Comparison of ENCODE assay signal across 8 cellular contexts in genomic region chr19:10701955-10702307, GRCh38. TPM values are rescaled to one million over a fixed set of nuclear protein-coding genes. Genes with fewer than 3 reads are reported as not detected.
A peak's percentile ranks its signal among the peaks of the same experiment; 100 is the strongest.
DNase-seq lines count a peak whose midpoint lies in the region; ATAC-seq, FAIRE-seq and TF ChIP-seq lines count a peak whose summit lies in the region.

No MANE protein-coding gene starts in this region.

- no peak overlapping the region for H2BK12ac ChIP-seq in H1 (ENCODE audit: low read depth, low read length)

- peak overlapping the region; percentile 91; the same call in 1 of the 2 replicates for H2BK5ac ChIP-seq in H1 (ENCODE audit: low read depth, low read length)

- peak overlapping the region; percentile 94 for H4K91ac ChIP-seq in H1 (replicated peaks; ENCODE audit: insufficient read length, low read length)

- H3K4me2 ChIP-seq in H1 (ENCODE audit: insufficient read depth in 1 of 2, low read depth in 2 of 2, low read length in 2 of 2): peak overlapping the region; percentile 80 to 94

- H3K27ac Mint-ChIP-seq in T-helper 1 cell treated with Interleukin-12 subunit alpha and Interleukin-12 subunit beta and Interleukin-4 antibody, amounts not matched to agents 30 μg/mL and 1 μg/mL, for 36 hours: peak overlapping the region; percentile 68

- peak overlapping the region; percentile 79 to 92 (median 83) for H3K4me3 ChIP-seq in H1 (ENCODE audit: extremely low read depth in 1 of 4, insufficient read depth in 2 of 4, low read depth in 3 of 4, low read length in 4 of 4)

- H3K18ac ChIP-seq in H1 (ENCODE audit: extremely low read depth, low read length): no peak overlapping the region

- H2BK15ac ChIP-seq in H1 (ENCODE audit: low read length): no peak overlapping the region

- H4K5ac ChIP-seq in H1 (ENCODE audit: insufficient read length, low read depth, low read length): no peak overlapping the region

- H2AFZ ChIP-seq in H1 (ENCODE audit: low read length): peak overlapping the region; percentile 79

- no peaks in the 10 kb centered on the region for H3K36me3 ChIP-seq in H1 (ENCODE audit: control insufficient read depth in 2 of 4, insufficient read depth in 4 of 4, low read length in 3 of 4)

- H3K4me1 ChIP-seq in H1 (replicated peaks in 1 of 4; ENCODE audit: control insufficient read depth in 3 of 4, insufficient read depth in 4 of 4, low read length in 3 of 4): no peaks in the 10 kb centered on the region

- no peak overlapping the region for H2BK20ac ChIP-seq in H1 (ENCODE audit: low read length)

- H4K20me1 ChIP-seq in H1 (replicated peaks in 1 of 2; ENCODE audit: control insufficient read depth in 1 of 2, insufficient read depth in 2 of 2, low read length in 2 of 2): no peaks in the 10 kb centered on the region

- ATAC-seq in HG03108 (IDR thresholded peaks at IDR 0.05; ENCODE audit: unreplicated experiment) (peak; percentile 27), HG02870 (IDR thresholded peaks at IDR 0.05; ENCODE audit: unreplicated experiment) (no peak), HG02840 (IDR thresholded peaks at IDR 0.05; ENCODE audit: low FRiP score, unreplicated experiment) (no peak)

- TF ChIP-seq EP300 in H1 (IDR thresholded peaks at IDR 0.05; ENCODE audit: borderline replicate concordance in 1 of 2, low read depth in 2 of 2, low read length in 2 of 2): no peak

- H3K23ac ChIP-seq in H1 (ENCODE audit: insufficient read length): no peak overlapping the region

- peak in 2 of 3 experiments; percentile 6 to 12; a peak in 1 of 4 replicates for TF ChIP-seq CTCF in H1 (IDR thresholded peaks at IDR 0.05; ENCODE audit: control extremely low read depth in 1 of 3, insufficient read depth in 1 of 3, low read depth in 1 of 3, low read length in 3 of 3)

- H3K9ac ChIP-seq in H1 (replicated peaks in 1 of 4; ENCODE audit: extremely low read depth in 1 of 4, low read depth in 3 of 4, low read length in 3 of 4): peak overlapping the region in 3 of 4 experiments; percentile 84 to 94 (median 90); a peak in 5 of 7 replicates

- CTCF ChIA-PET in H1 (lab: Charles Lee; ENCODE audit: partially characterized antibody): interaction anchor here (0.6 to 7.6 kb wide), 20 partner anchors 8 to 219 kb away, joined by 3 to 64 read pairs (median 4); partner anchors contain the start of gene DNM2

- peaks cover 2% of the 10 kb centered on the region for H3K36me3 Mint-ChIP-seq in T-helper 1 cell treated with Interleukin-12 subunit alpha and Interleukin-12 subunit beta and Interleukin-4 antibody, amounts not matched to agents 30 μg/mL and 1 μg/mL, for 36 hours (ENCODE audit: low read depth)

- peak overlapping the region; percentile 21 for H3K4ac ChIP-seq in H1 (replicated peaks; ENCODE audit: insufficient read length, low read depth, low read length)

- no peaks in the 10 kb centered on the region for H3K79me2 ChIP-seq in H1 (ENCODE audit: control insufficient read depth in 1 of 2, insufficient read depth in 2 of 2, low read length in 2 of 2)

- 6% methylated on average over 20 of the region's 21 CpGs; no CpG with 5 or more reads in 1 of the 2 experiments for WGBS in H1 (ENCODE audit: extremely low coverage in 1 of 2, insufficient coverage in 1 of 2, insufficient read length in 1 of 2, insufficient replicate concordance in 2 of 2, low coverage in 1 of 2, low lambda C conversion rate in 2 of 2, missing lambda C conversion rate in 1 of 2), 2 experiments

- H3K4me1 Mint-ChIP-seq in T-helper 1 cell treated with Interleukin-12 subunit alpha and Interleukin-12 subunit beta and Interleukin-4 antibody, amounts not matched to agents 30 μg/mL and 1 μg/mL, for 36 hours (ENCODE audit: low read depth): peaks cover 9% of the 10 kb centered on the region

- DNase-seq in T-helper 1 cell (no peak), SK-N-DZ (ENCODE audit: low spot score) (peak; percentile 70), H1 (ENCODE audit: low read depth in 1 of 2, low spot score in 2 of 2) (no peak), myocyte (ENCODE audit: low read depth) (peak; percentile 24)

- TF ChIP-seq RAD21 in H1 (IDR thresholded peaks at IDR 0.05 in 1 of 2, conservative IDR thresholded peaks at IDR 0.05 in 1 of 2; ENCODE audit: low read depth in 2 of 2, low read length in 2 of 2): no peak; a peak in 2 of 4 replicates

- H3K9me3 Mint-ChIP-seq in T-helper 1 cell treated with Interleukin-12 subunit alpha and Interleukin-12 subunit beta and Interleukin-4 antibody, amounts not matched to agents 30 μg/mL and 1 μg/mL, for 36 hours: no peaks in the 10 kb centered on the region

- H2BK120ac ChIP-seq in H1 (replicated peaks; ENCODE audit: low read depth, low read length): no peak overlapping the region

- no peaks in the 10 kb centered on the region for H3K79me1 ChIP-seq in H1 (ENCODE audit: low read depth, low read length)

- H3K27ac ChIP-seq in H1 (ENCODE audit: low read depth, low read length): no peak overlapping the region

- POLR2A ChIA-PET in H1 (lab: Charles Lee; ENCODE audit: partially characterized antibody): interaction anchor here (0.6 to 55.9 kb wide), 15 partner anchors 9 to 218 kb away, joined by 3 to 1874 read pairs (median 5); partner anchors contain the start of genes CDKN2D, ILF3 and TMED1

- H3K14ac ChIP-seq in H1 (ENCODE audit: insufficient read length): no peak overlapping the region

- H3K9me3 ChIP-seq in H1 (ENCODE audit: insufficient read depth in 2 of 2, low read depth in 1 of 2, low read length in 1 of 2): no peaks in the 10 kb centered on the region

- no peak overlapping the region for H2AK5ac ChIP-seq in H1 (ENCODE audit: low read depth, low read length)

- H4K8ac ChIP-seq in H1 (ENCODE audit: extremely low read depth, insufficient read depth, low read length): peak overlapping the region; percentile 98

- no peaks in the 10 kb centered on the region for H3K27me3 Mint-ChIP-seq in T-helper 1 cell treated with Interleukin-12 subunit alpha and Interleukin-12 subunit beta and Interleukin-4 antibody, amounts not matched to agents 30 μg/mL and 1 μg/mL, for 36 hours (ENCODE audit: low read depth)

- no peak for FAIRE-seq in H1 (lab: Jason Lieb, UNC)

- TF ChIP-seq POLR2A in H1 (IDR thresholded peaks at IDR 0.05; ENCODE audit: control extremely low read depth in 1 of 2, low read depth in 2 of 2, low read length in 2 of 2): no peak

- H3K4me3 Mint-ChIP-seq in T-helper 1 cell treated with Interleukin-12 subunit alpha and Interleukin-12 subunit beta and Interleukin-4 antibody, amounts not matched to agents 30 μg/mL and 1 μg/mL, for 36 hours: peak overlapping the region; percentile 91

- no peak overlapping the region for H3K56ac ChIP-seq in H1 (replicated peaks; ENCODE audit: insufficient read length, low read depth, low read length)

- peaks cover 6% of the 10 kb centered on the region; the same call in 1 of the 2 replicates for H3K23me2 ChIP-seq in H1 (ENCODE audit: low read depth, low read length)

- no peaks in the 10 kb centered on the region for H3K27me3 ChIP-seq in H1 (replicated peaks in 1 of 4; ENCODE audit: control insufficient read depth in 3 of 4, extremely low read depth in 1 of 4, insufficient read depth in 3 of 4, low read length in 3 of 4)

TF ChIP-seq in H1, 55 proteins besides CTCF, POLR2A, EP300 and RAD21 (continues in another document):
- TF ChIP-seq CTBP2 (IDR thresholded peaks at IDR 0.05; ENCODE audit: borderline replicate concordance, insufficient read depth, insufficient read length, low read length) (no peak), TAF1 (IDR thresholded peaks at IDR 0.05; ENCODE audit: low read depth, low read length) (peak; percentile 43), TBP (IDR thresholded peaks at IDR 0.05; ENCODE audit: low read depth, low read length) (0 out of 2 replicates have a peak, but pooled peaks have one; percentile 33), SP4 (IDR thresholded peaks at IDR 0.05; ENCODE audit: low read length) (peak; percentile 6; the same call in 1 of the 2 replicates)

RNA-seq across cellular contexts. Expression of gene QTRT1, which starts 0.7 kb away (rescaled TPM):
- 70.4 and 76.1 TPM in 2 replicates for polyA plus RNA-seq in SK-N-DZ (2014; cell fraction: cytosol; rRNA removed)
- 258 and 376 TPM in 2 replicates for polyA plus RNA-seq in SK-N-DZ (2014; cell fraction: nucleus; rRNA removed)
- total RNA-seq in H1 (2021; fragmentation: NEBNext Ultra II Directional; extraction: Animal tissue kit (Norgen Biotek cat#: 25700)): 61.1 and 61.6 TPM in 2 replicates
- polyA plus RNA-seq in H1 (2011; rRNA removed): 94.2 and 126 TPM in 2 replicates
- polyA plus RNA-seq in H1 (2011; cell fraction: cytosol; rRNA removed): 106 TPM
- polyA plus RNA-seq in H1 (2011; cell fraction: nucleus; rRNA removed): 245 TPM
- 59.3 to 105 TPM (median 99.7 TPM) in 4 replicates for polyA plus RNA-seq in H1 (2012, experiment 1 of 2)
- 74.3 TPM for polyA plus RNA-seq in H1 (2012, experiment 2 of 2)
- 33.7 TPM for polyA plus RNA-seq in H1 (2013, experiment 1 of 2)
- polyA plus RNA-seq in H1 (2013, experiment 2 of 2): 31.1 TPM
- polyA minus RNA-seq in H1 (2011; rRNA and poly(A)+ RNA removed): 24.7 and 28.9 TPM in 2 replicates
- polyA minus RNA-seq in H1 (2011; cell fraction: cytosol; rRNA and poly(A)+ RNA removed): 20.5 TPM
- 38.8 TPM for polyA minus RNA-seq in H1 (2011; cell fraction: nucleus; rRNA and poly(A)+ RNA removed)
- total RNA-seq in myocyte: 40.5 and 43.1 TPM in 2 replicates
- polyA plus RNA-seq in myocyte (2012): 69.1 TPM

RNA-seq across cellular contexts. Expression of gene DNM2, which starts 15.9 kb away (rescaled TPM):
- polyA plus RNA-seq in SK-N-DZ (2014; cell fraction: cytosol; rRNA removed): 40.0 and 44.8 TPM in 2 replicates
- 59.9 and 69.1 TPM in 2 replicates for polyA plus RNA-seq in SK-N-DZ (2014; cell fraction: nucleus; rRNA removed)
- 120 TPM in 2 replicates for total RNA-seq in H1 (2021; fragmentation: NEBNext Ultra II Directional; extraction: Animal tissue kit (Norgen Biotek cat#: 25700))
- polyA plus RNA-seq in H1 (2011; rRNA removed): 61.9 and 83.4 TPM in 2 replicates
- 67.2 TPM for polyA plus RNA-seq in H1 (2011; cell fraction: cytosol; rRNA removed)
- 179 TPM for polyA plus RNA-seq in H1 (2011; cell fraction: nucleus; rRNA removed)
- polyA plus RNA-seq in H1 (2012, experiment 1 of 2): 78.8 to 103 TPM (median 98.1 TPM) in 4 replicates
- polyA plus RNA-seq in H1 (2012, experiment 2 of 2): 90.9 TPM
- polyA plus RNA-seq in H1 (2013, experiment 1 of 2): 65.5 TPM
- polyA plus RNA-seq in H1 (2013, experiment 2 of 2): 58.4 TPM
- polyA minus RNA-seq in H1 (2011; rRNA and poly(A)+ RNA removed): 131 and 151 TPM in 2 replicates
- 66.2 TPM for polyA minus RNA-seq in H1 (2011; cell fraction: cytosol; rRNA and poly(A)+ RNA removed)
- polyA minus RNA-seq in H1 (2011; cell fraction: nucleus; rRNA and poly(A)+ RNA removed): 116 TPM
- total RNA-seq in myocyte: 64.8 and 71.8 TPM in 2 replicates
- polyA plus RNA-seq in myocyte (2012): 105 TPM

RNA-seq across cellular contexts. Expression of gene ILF3, which starts 47.8 kb away (rescaled TPM):
- 290 and 335 TPM in 2 replicates for polyA plus RNA-seq in SK-N-DZ (2014; cell fraction: cytosol; rRNA removed)
- 824 and 883 TPM in 2 replicates for polyA plus RNA-seq in SK-N-DZ (2014; cell fraction: nucleus; rRNA removed)
- total RNA-seq in H1 (2021; fragmentation: NEBNext Ultra II Directional; extraction: Animal tissue kit (Norgen Biotek cat#: 25700)): 675 and 695 TPM in 2 replicates
- polyA plus RNA-seq in H1 (2011; rRNA removed): 291 and 412 TPM in 2 replicates
- 422 TPM for polyA plus RNA-seq in H1 (2011; cell fraction: cytosol; rRNA removed)
- polyA plus RNA-seq in H1 (2011; cell fraction: nucleus; rRNA removed): 936 TPM
- polyA plus RNA-seq in H1 (2012, experiment 1 of 2): 420 to 558 TPM (median 549 TPM) in 4 replicates
- polyA plus RNA-seq in H1 (2012, experiment 2 of 2): 262 TPM
- polyA plus RNA-seq in H1 (2013, experiment 1 of 2): 360 TPM
- polyA plus RNA-seq in H1 (2013, experiment 2 of 2): 337 TPM
- 399 and 421 TPM in 2 replicates for polyA minus RNA-seq in H1 (2011; rRNA and poly(A)+ RNA removed)
- 267 TPM for polyA minus RNA-seq in H1 (2011; cell fraction: cytosol; rRNA and poly(A)+ RNA removed)
- polyA minus RNA-seq in H1 (2011; cell fraction: nucleus; rRNA and poly(A)+ RNA removed): 311 TPM
- 94.6 and 116 TPM in 2 replicates for total RNA-seq in myocyte
- polyA plus RNA-seq in myocyte (2012): 116 TPM

Comparison
In these comparisons a context has a peak if more than half of its experiments do, and no peak if none do; other contexts are left out.
1. DNase-seq: peak in SK-N-DZ (single experiment) and myocyte (single experiment); none in T-helper 1 cell (0 of 5) and H1 (0 of 2).